1 cellular context compared by ENCODE assay signal in the genomic region with DNA sequence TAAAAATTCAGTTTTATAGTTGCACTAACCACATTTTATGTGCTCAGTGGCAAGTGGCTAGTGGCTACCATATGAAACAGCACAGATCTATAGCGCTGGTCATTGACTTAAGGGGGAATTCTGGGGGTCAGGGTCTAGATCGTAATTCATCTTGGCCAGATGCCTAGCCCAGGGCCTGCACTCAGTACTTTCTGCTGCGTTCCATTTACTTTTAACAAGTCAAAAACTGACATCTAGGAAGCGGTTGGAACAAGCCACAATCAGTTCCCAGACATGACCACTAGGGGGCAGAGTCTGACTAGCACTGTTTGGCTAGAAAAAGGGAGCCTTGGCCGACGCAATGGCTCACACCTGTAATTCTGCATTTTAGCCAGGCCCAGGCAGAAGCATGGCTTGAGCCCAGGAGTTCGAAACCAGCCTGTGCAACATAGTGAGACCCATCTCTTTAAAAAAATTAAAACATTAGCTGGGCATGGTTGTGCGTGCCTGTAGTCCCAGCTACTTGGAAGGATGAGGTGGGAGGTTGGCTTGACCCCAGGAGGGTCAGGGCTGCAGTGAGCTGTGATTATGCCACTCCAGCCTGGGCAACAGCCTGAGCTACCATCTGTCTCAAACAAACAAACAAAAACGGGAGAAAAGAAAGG.
TF ChIP-seq lines count a peak whose summit lies in the region.

No MANE protein-coding gene starts in this region.

TF ChIP-seq in HepG2, 621 proteins besides CTCF, POLR2A, EP300 and RAD21 (continued from another document and continues in another):
- TF ChIP-seq SP5 (CRISPR knock-in tag; IDR thresholded peaks at IDR 0.05; ENCODE audit: borderline replicate concordance, low read depth) (peak; percentile 50; the same call in 1 of the 2 replicates), ZNF3 (CRISPR knock-in tag; IDR thresholded peaks at IDR 0.05) (peak; percentile 57; the same call in 1 of the 2 replicates), NAIF1 (CRISPR knock-in tag; IDR thresholded peaks at IDR 0.05; ENCODE audit: borderline replicate concordance) (0 out of 2 replicates have a peak, but pooled peaks have one; percentile 24), ZNF772 (CRISPR knock-in tag; IDR thresholded peaks at IDR 0.05) (0 out of 2 replicates have a peak, but pooled peaks have one; percentile 44), HMGXB4 (CRISPR knock-in tag; IDR thresholded peaks at IDR 0.05; ENCODE audit: borderline replicate concordance in 1 of 2, low read depth in 1 of 2) (peak; percentile 91 to 94), HIVEP1 (CRISPR knock-in tag; IDR thresholded peaks at IDR 0.05) (no peak), STAT6 (CRISPR knock-in tag; IDR thresholded peaks at IDR 0.05; ENCODE audit: borderline replicate concordance) (no peak), ZBTB8A (CRISPR knock-in tag; IDR thresholded peaks at IDR 0.05; ENCODE audit: borderline replicate concordance, low read depth) (no peak), KDM2A (CRISPR knock-in tag; IDR thresholded peaks at IDR 0.05; ENCODE audit: borderline replicate concordance, low read depth) (peak; percentile 74), FOXJ3 (CRISPR knock-in tag; IDR thresholded peaks at IDR 0.05; ENCODE audit: borderline replicate concordance) (peak; percentile 44; the same call in 1 of the 2 replicates), ZEB1 (IDR thresholded peaks at IDR 0.05; ENCODE audit: insufficient replicate concordance, low read depth) (peak; percentile 77), ZNF292 (CRISPR knock-in tag; IDR thresholded peaks at IDR 0.05; ENCODE audit: borderline replicate concordance, low read depth) (peak; percentile 56; the same call in 1 of the 2 replicates), ZBTB3 (CRISPR knock-in tag; IDR thresholded peaks at IDR 0.05; ENCODE audit: borderline replicate concordance, low read depth) (no peak), RORA (CRISPR knock-in tag; IDR thresholded peaks at IDR 0.05) (no peak), KDM3A (CRISPR knock-in tag; IDR thresholded peaks at IDR 0.05; ENCODE audit: low read depth) (peak; percentile 94), MIXL1 (CRISPR knock-in tag; IDR thresholded peaks at IDR 0.05) (peak; percentile 83), TCF12 (IDR thresholded peaks at IDR 0.05) (no peak), TCF12 (CRISPR knock-in tag; IDR thresholded peaks at IDR 0.05) (no peak), ZNF446 (CRISPR knock-in tag; IDR thresholded peaks at IDR 0.05) (no peak), DMAP1 (CRISPR knock-in tag; IDR thresholded peaks at IDR 0.05) (peak; percentile 40; the same call in 1 of the 2 replicates), HNF4A (CRISPR knock-in tag; IDR thresholded peaks at IDR 0.05) (peak; percentile 48; the same call in 1 of the 2 replicates), TRAFD1 (CRISPR knock-in tag; IDR thresholded peaks at IDR 0.05; ENCODE audit: borderline replicate concordance) (no peak), ZNF788 (CRISPR knock-in tag; IDR thresholded peaks at IDR 0.05; ENCODE audit: borderline replicate concordance) (peak; percentile 61; the same call in 1 of the 2 replicates), ADNP (CRISPR knock-in tag; IDR thresholded peaks at IDR 0.05) (peak; percentile 95), TGIF2 (CRISPR knock-in tag; IDR thresholded peaks at IDR 0.05) (0 out of 2 replicates have a peak, but pooled peaks have one; percentile 30), HMG20B (CRISPR knock-in tag; conservative IDR thresholded peaks at IDR 0.05) (peak; percentile 65; the same call in 1 of the 2 replicates), FOXO4 (CRISPR knock-in tag; conservative IDR thresholded peaks at IDR 0.05) (no peak), FOXP1 (IDR thresholded peaks at IDR 0.05) (no peak), FOXP1 (CRISPR knock-in tag; IDR thresholded peaks at IDR 0.05) (no peak), NRL (CRISPR knock-in tag; IDR thresholded peaks at IDR 0.05; ENCODE audit: borderline replicate concordance) (no peak), ZNF350 (CRISPR knock-in tag; IDR thresholded peaks at IDR 0.05; ENCODE audit: borderline replicate concordance, low read depth) (peak; percentile 65), TOPORS (CRISPR knock-in tag; IDR thresholded peaks at IDR 0.05) (peak; percentile 32; the same call in 1 of the 2 replicates), ZNF800 (CRISPR knock-in tag; IDR thresholded peaks at IDR 0.05) (peak; percentile 55; the same call in 1 of the 2 replicates), RCOR2 (CRISPR knock-in tag; IDR thresholded peaks at IDR 0.05) (peak; percentile 96), ZNF629 (CRISPR knock-in tag; conservative IDR thresholded peaks at IDR 0.05) (peak; percentile 58), ERF (CRISPR knock-in tag; IDR thresholded peaks at IDR 0.05) (peak; percentile 97), MIER3 (CRISPR knock-in tag; IDR thresholded peaks at IDR 0.05; ENCODE audit: borderline replicate concordance) (peak; percentile 62; the same call in 1 of the 2 replicates), ZNF691 (CRISPR knock-in tag; IDR thresholded peaks at IDR 0.05; ENCODE audit: borderline replicate concordance, low read depth) (peak; percentile 74; the same call in 1 of the 2 replicates)
- TF ChIP-seq, protein P1, sequence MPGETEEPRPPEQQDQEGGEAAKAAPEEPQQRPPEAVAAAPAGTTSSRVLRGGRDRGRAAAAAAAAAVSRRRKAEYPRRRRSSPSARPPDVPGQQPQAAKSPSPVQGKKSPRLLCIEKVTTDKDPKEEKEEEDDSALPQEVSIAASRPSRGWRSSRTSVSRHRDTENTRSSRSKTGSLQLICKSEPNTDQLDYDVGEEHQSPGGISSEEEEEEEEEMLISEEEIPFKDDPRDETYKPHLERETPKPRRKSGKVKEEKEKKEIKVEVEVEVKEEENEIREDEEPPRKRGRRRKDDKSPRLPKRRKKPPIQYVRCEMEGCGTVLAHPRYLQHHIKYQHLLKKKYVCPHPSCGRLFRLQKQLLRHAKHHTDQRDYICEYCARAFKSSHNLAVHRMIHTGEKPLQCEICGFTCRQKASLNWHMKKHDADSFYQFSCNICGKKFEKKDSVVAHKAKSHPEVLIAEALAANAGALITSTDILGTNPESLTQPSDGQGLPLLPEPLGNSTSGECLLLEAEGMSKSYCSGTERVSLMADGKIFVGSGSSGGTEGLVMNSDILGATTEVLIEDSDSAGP (CRISPR knock-in tag; IDR thresholded peaks at IDR 0.05; ENCODE audit: borderline replicate concordance), result peak; percentile 87
- TF ChIP-seq, protein P2, sequence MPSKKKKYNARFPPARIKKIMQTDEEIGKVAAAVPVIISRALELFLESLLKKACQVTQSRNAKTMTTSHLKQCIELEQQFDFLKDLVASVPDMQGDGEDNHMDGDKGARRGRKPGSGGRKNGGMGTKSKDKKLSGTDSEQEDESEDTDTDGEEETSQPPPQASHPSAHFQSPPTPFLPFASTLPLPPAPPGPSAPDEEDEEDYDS (CRISPR knock-in tag; IDR thresholded peaks at IDR 0.05), result peak; percentile 63
- TF ChIP-seq, protein P3, sequence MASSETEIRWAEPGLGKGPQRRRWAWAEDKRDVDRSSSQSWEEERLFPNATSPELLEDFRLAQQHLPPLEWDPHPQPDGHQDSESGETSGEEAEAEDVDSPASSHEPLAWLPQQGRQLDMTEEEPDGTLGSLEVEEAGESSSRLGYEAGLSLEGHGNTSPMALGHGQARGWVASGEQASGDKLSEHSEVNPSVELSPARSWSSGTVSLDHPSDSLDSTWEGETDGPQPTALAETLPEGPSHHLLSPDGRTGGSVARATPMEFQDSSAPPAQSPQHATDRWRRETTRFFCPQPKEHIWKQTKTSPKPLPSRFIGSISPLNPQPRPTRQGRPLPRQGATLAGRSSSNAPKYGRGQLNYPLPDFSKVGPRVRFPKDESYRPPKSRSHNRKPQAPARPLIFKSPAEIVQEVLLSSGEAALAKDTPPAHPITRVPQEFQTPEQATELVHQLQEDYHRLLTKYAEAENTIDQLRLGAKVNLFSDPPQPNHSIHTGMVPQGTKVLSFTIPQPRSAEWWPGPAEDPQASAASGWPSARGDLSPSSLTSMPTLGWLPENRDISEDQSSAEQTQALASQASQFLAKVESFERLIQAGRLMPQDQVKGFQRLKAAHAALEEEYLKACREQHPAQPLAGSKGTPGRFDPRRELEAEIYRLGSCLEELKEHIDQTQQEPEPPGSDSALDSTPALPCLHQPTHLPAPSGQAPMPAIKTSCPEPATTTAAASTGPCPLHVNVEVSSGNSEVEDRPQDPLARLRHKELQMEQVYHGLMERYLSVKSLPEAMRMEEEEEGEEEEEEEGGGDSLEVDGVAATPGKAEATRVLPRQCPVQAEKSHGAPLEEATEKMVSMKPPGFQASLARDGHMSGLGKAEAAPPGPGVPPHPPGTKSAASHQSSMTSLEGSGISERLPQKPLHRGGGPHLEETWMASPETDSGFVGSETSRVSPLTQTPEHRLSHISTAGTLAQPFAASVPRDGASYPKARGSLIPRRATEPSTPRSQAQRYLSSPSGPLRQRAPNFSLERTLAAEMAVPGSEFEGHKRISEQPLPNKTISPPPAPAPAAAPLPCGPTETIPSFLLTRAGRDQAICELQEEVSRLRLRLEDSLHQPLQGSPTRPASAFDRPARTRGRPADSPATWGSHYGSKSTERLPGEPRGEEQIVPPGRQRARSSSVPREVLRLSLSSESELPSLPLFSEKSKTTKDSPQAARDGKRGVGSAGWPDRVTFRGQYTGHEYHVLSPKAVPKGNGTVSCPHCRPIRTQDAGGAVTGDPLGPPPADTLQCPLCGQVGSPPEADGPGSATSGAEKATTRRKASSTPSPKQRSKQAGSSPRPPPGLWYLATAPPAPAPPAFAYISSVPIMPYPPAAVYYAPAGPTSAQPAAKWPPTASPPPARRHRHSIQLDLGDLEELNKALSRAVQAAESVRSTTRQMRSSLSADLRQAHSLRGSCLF (CRISPR knock-in tag; IDR thresholded peaks at IDR 0.05; ENCODE audit: borderline replicate concordance), result no peak
